Comparison of ENCODE assay signal across 25 cellular contexts in genomic region chr2:118812530-118812929, GRCh38. TPM values are rescaled to one million over a fixed set of nuclear protein-coding genes. Genes with fewer than 3 reads are reported as not detected.
"Had no signal": no experiment of that assay in that cellular context is flagged by ENCODE, and none has a peak within 500 bp of the region (broad histone marks: within the 10 kb centered on the region; RNA-seq: fewer than 3 reads in every experiment).

No MANE protein-coding gene starts in this region.

- H2AFZ ChIP-seq: hepatocyte had no signal

- DNase-seq: colonic mucosa; dermis blood vessel endothelial cell; erythroblast; foreskin keratinocyte; head of caudate nucleus; left ventricle myocardium inferior; lower lobe of right lung; naive B cell; psoas muscle; retina; right lobe of liver; spleen; stimulated activated CD4-positive, alpha-beta T cell treated with anti-CD3 and anti-CD28 coated beads, Interleukin-15, amount 100 ng/mL, for 24 hours; stimulated activated CD4-positive, alpha-beta T cell treated with anti-CD3 and anti-CD28 coated beads, Interleukin-1b, Interleukin-23, amount 100 ng/mL, for 48 hours; stimulated activated CD4-positive, alpha-beta T cell treated with anti-CD3 and anti-CD28 coated beads, Interleukin-4, amount 100 ng/mL, for 24 hours; testis had no signal

- H3K9me3 Mint-ChIP-seq: memory B cell; nephron; stimulated activated memory B cell treated with anti-CD40 and anti-IgM and Interleukin-4, amounts not matched to agents 10 μg/mL and 1 μg/mL and 100 μg/mL, for 72 hours; stimulated activated naive CD8-positive, alpha-beta T cell treated with anti-CD3 and anti-CD28 coated beads, Interleukin-15, Interleukin-2, amounts not matched to agents 100 ng/mL and 50 ng/mL, for 24 hours had no signal

- H3K9me3 ChIP-seq: colonic mucosa, left ventricle myocardium inferior, lower lobe of right lung, neutrophil, psoas muscle, right lobe of liver, spleen, testis, tibial nerve had no signal

- H3K4me3 ChIP-seq: colonic mucosa, hepatocyte, left ventricle myocardium inferior, lower lobe of right lung, psoas muscle, right lobe of liver, spleen, testis, tibial nerve had no signal

- H3K27me3 ChIP-seq: testis had no signal

- H3K4me1 ChIP-seq: colonic mucosa, foreskin keratinocyte, left ventricle myocardium inferior, psoas muscle, right lobe of liver, testis had no signal

- H3K4me3 Mint-ChIP-seq: memory B cell; naive B cell; nephron; stimulated activated memory B cell treated with anti-CD40 and anti-IgM and Interleukin-4, amounts not matched to agents 10 μg/mL and 1 μg/mL and 100 μg/mL, for 72 hours; stimulated activated naive CD8-positive, alpha-beta T cell treated with anti-CD3 and anti-CD28 coated beads, Interleukin-15, Interleukin-2, amounts not matched to agents 100 ng/mL and 50 ng/mL, for 24 hours had no signal

- H3K36me3 Mint-ChIP-seq: memory B cell; naive B cell; stimulated activated memory B cell treated with anti-CD40 and anti-IgM and Interleukin-4, amounts not matched to agents 10 μg/mL and 1 μg/mL and 100 μg/mL, for 72 hours had no signal

- H3K36me3 ChIP-seq: colonic mucosa, left ventricle myocardium inferior, lower lobe of right lung, neutrophil, right lobe of liver, spleen, tibial nerve had no signal

- H3K27ac Mint-ChIP-seq: memory B cell; naive B cell; nephron; stimulated activated memory B cell treated with anti-CD40 and anti-IgM and Interleukin-4, amounts not matched to agents 10 μg/mL and 1 μg/mL and 100 μg/mL, for 72 hours; stimulated activated naive CD8-positive, alpha-beta T cell treated with anti-CD3 and anti-CD28 coated beads, Interleukin-15, Interleukin-2, amounts not matched to agents 100 ng/mL and 50 ng/mL, for 24 hours had no signal

- H3K27ac ChIP-seq: colonic mucosa, foreskin keratinocyte, hepatocyte, left ventricle myocardium inferior, lower lobe of right lung, neutrophil, psoas muscle, right lobe of liver, spleen, testis, tibial nerve had no signal

- ATAC-seq: foreskin keratinocyte; lower lobe of right lung; psoas muscle; right lobe of liver; stimulated activated memory B cell treated with anti-CD40 and anti-IgM and Interleukin-4, amounts not matched to agents 10 μg/mL and 1 μg/mL and 100 μg/mL, for 72 hours had no signal

- H3K4me2 ChIP-seq: hepatocyte had no signal

RNA-seq across cellular contexts. Expression of gene EN1, which starts 34.9 kb away (rescaled TPM):
- total RNA-seq: colonic mucosa, dermis blood vessel endothelial cell, endothelial cell of umbilical vein, foreskin keratinocyte, left ventricle myocardium inferior, right lobe of liver, spleen, ureter had no signal
- polyA plus RNA-seq: endothelial cell of umbilical vein, spleen had no signal
